ENCODE assay signal across 2 cellular contexts in the genomic region with DNA sequence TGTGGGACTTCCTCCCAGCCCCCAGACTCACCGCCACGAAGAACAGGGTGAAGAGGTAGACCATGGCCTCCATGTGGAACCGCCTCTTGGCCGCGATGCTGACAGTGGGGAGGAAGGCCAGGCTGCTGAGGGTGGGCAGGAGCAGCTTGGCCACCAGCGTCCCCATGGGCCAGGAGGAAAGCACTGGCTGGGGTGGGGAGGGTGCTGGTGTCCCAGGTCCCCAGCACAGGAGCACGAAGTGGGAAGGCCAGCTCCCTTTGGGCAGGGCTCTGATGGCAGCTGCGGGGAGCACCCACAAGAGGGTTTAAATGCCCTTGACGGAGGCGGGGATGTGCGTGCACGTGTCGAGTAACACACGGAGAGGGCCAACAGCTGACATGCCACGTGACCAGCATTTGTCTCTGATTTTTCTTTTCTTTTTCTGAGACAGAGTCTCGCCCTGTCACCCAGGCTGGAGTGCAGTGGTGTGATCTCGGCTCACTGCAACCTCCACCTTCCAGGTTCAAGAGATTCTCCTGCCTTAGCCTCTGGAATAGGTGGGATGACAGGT.
A peak's percentile ranks its signal among the peaks of the same experiment; 100 is the strongest.
TF ChIP-seq lines count a peak whose summit lies in the region.

A gene with protein sequence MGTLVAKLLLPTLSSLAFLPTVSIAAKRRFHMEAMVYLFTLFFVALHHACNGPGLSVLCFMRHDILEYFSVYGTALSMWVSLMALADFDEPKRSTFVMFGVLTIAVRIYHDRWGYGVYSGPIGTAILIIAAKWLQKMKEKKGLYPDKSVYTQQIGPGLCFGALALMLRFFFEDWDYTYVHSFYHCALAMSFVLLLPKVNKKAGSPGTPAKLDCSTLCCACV (minus strand): TSS at position 281 of the 550 bp plus-strand sequence. CDS start 115 bp downstream, at position 166.

TF ChIP-seq in HepG2, 621 proteins besides CTCF, POLR2A, EP300 and RAD21:
- TF ChIP-seq, protein P1, sequence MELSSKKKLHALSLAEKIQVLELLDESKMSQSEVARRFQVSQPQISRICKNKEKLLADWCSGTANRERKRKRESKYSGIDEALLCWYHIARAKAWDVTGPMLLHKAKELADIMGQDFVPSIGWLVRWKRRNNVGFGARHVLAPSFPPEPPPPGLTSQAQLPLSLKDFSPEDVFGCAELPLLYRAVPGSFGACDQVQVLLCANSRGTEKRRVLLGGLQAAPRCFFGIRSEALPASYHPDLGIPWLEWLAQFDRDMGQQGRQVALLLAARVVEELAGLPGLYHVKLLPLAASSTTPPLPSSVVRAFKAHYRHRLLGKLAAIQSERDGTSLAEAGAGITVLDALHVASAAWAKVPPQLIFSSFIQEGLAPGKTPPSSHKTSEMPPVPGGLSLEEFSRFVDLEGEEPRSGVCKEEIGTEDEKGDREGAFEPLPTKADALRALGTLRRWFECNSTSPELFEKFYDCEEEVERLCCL (CRISPR knock-in tag; IDR thresholded peaks at IDR 0.05; ENCODE audit: borderline replicate concordance) = no peak
- no peak for TF ChIP-seq ZFP62 (CRISPR knock-in tag; IDR thresholded peaks at IDR 0.05)
- no peak for TF ChIP-seq FOSL2 (CRISPR knock-in tag; IDR thresholded peaks at IDR 0.05)
- TF ChIP-seq ZNF792 (CRISPR knock-in tag; IDR thresholded peaks at IDR 0.05) = no peak
- no peak for TF ChIP-seq ZNF143 (CRISPR knock-in tag; IDR thresholded peaks at IDR 0.05)
- TF ChIP-seq, protein P2, sequence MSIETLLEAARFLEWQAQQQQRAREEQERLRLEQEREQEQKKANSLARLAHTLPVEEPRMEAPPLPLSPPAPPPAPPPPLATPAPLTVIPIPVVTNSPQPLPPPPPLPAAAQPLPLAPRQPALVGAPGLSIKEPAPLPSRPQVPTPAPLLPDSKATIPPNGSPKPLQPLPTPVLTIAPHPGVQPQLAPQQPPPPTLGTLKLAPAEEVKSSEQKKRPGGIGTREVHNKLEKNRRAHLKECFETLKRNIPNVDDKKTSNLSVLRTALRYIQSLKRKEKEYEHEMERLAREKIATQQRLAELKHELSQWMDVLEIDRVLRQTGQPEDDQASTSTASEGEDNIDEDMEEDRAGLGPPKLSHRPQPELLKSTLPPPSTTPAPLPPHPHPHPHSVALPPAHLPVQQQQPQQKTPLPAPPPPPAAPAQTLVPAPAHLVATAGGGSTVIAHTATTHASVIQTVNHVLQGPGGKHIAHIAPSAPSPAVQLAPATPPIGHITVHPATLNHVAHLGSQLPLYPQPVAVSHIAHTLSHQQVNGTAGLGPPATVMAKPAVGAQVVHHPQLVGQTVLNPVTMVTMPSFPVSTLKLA (IDR thresholded peaks at IDR 0.05) = peak; percentile 40
- TF ChIP-seq, protein P3, sequence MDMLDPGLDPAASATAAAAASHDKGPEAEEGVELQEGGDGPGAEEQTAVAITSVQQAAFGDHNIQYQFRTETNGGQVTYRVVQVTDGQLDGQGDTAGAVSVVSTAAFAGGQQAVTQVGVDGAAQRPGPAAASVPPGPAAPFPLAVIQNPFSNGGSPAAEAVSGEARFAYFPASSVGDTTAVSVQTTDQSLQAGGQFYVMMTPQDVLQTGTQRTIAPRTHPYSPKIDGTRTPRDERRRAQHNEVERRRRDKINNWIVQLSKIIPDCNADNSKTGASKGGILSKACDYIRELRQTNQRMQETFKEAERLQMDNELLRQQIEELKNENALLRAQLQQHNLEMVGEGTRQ (IDR thresholded peaks at IDR 0.05; ENCODE audit: low read depth, low read length) = 0 out of 2 replicates have a peak, but pooled peaks have one; percentile 26
- TF ChIP-seq, protein P3 (CRISPR knock-in tag; IDR thresholded peaks at IDR 0.05; ENCODE audit: borderline replicate concordance) = no peak
- TF ChIP-seq, protein P4, sequence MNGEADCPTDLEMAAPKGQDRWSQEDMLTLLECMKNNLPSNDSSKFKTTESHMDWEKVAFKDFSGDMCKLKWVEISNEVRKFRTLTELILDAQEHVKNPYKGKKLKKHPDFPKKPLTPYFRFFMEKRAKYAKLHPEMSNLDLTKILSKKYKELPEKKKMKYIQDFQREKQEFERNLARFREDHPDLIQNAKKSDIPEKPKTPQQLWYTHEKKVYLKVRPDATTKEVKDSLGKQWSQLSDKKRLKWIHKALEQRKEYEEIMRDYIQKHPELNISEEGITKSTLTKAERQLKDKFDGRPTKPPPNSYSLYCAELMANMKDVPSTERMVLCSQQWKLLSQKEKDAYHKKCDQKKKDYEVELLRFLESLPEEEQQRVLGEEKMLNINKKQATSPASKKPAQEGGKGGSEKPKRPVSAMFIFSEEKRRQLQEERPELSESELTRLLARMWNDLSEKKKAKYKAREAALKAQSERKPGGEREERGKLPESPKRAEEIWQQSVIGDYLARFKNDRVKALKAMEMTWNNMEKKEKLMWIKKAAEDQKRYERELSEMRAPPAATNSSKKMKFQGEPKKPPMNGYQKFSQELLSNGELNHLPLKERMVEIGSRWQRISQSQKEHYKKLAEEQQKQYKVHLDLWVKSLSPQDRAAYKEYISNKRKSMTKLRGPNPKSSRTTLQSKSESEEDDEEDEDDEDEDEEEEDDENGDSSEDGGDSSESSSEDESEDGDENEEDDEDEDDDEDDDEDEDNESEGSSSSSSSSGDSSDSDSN (CRISPR knock-in tag; IDR thresholded peaks at IDR 0.05) = no peak
- no peak for TF ChIP-seq NAIF1 (CRISPR knock-in tag; IDR thresholded peaks at IDR 0.05; ENCODE audit: borderline replicate concordance)

TF ChIP-seq in H1, 55 proteins besides CTCF, POLR2A, EP300 and RAD21:
- TF ChIP-seq, protein P5, sequence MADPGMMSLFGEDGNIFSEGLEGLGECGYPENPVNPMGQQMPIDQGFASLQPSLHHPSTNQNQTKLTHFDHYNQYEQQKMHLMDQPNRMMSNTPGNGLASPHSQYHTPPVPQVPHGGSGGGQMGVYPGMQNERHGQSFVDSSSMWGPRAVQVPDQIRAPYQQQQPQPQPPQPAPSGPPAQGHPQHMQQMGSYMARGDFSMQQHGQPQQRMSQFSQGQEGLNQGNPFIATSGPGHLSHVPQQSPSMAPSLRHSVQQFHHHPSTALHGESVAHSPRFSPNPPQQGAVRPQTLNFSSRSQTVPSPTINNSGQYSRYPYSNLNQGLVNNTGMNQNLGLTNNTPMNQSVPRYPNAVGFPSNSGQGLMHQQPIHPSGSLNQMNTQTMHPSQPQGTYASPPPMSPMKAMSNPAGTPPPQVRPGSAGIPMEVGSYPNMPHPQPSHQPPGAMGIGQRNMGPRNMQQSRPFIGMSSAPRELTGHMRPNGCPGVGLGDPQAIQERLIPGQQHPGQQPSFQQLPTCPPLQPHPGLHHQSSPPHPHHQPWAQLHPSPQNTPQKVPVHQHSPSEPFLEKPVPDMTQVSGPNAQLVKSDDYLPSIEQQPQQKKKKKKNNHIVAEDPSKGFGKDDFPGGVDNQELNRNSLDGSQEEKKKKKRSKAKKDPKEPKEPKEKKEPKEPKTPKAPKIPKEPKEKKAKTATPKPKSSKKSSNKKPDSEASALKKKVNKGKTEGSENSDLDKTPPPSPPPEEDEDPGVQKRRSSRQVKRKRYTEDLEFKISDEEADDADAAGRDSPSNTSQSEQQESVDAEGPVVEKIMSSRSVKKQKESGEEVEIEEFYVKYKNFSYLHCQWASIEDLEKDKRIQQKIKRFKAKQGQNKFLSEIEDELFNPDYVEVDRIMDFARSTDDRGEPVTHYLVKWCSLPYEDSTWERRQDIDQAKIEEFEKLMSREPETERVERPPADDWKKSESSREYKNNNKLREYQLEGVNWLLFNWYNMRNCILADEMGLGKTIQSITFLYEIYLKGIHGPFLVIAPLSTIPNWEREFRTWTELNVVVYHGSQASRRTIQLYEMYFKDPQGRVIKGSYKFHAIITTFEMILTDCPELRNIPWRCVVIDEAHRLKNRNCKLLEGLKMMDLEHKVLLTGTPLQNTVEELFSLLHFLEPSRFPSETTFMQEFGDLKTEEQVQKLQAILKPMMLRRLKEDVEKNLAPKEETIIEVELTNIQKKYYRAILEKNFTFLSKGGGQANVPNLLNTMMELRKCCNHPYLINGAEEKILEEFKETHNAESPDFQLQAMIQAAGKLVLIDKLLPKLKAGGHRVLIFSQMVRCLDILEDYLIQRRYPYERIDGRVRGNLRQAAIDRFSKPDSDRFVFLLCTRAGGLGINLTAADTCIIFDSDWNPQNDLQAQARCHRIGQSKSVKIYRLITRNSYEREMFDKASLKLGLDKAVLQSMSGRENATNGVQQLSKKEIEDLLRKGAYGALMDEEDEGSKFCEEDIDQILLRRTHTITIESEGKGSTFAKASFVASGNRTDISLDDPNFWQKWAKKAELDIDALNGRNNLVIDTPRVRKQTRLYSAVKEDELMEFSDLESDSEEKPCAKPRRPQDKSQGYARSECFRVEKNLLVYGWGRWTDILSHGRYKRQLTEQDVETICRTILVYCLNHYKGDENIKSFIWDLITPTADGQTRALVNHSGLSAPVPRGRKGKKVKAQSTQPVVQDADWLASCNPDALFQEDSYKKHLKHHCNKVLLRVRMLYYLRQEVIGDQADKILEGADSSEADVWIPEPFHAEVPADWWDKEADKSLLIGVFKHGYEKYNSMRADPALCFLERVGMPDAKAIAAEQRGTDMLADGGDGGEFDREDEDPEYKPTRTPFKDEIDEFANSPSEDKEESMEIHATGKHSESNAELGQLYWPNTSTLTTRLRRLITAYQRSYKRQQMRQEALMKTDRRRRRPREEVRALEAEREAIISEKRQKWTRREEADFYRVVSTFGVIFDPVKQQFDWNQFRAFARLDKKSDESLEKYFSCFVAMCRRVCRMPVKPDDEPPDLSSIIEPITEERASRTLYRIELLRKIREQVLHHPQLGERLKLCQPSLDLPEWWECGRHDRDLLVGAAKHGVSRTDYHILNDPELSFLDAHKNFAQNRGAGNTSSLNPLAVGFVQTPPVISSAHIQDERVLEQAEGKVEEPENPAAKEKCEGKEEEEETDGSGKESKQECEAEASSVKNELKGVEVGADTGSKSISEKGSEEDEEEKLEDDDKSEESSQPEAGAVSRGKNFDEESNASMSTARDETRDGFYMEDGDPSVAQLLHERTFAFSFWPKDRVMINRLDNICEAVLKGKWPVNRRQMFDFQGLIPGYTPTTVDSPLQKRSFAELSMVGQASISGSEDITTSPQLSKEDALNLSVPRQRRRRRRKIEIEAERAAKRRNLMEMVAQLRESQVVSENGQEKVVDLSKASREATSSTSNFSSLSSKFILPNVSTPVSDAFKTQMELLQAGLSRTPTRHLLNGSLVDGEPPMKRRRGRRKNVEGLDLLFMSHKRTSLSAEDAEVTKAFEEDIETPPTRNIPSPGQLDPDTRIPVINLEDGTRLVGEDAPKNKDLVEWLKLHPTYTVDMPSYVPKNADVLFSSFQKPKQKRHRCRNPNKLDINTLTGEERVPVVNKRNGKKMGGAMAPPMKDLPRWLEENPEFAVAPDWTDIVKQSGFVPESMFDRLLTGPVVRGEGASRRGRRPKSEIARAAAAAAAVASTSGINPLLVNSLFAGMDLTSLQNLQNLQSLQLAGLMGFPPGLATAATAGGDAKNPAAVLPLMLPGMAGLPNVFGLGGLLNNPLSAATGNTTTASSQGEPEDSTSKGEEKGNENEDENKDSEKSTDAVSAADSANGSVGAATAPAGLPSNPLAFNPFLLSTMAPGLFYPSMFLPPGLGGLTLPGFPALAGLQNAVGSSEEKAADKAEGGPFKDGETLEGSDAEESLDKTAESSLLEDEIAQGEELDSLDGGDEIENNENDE (IDR thresholded peaks at IDR 0.05; ENCODE audit: insufficient replicate concordance, low read length) = no peak
- TF ChIP-seq YY1 (IDR thresholded peaks at IDR 0.05; ENCODE audit: low read depth, low read length) (no peak), BCL11A (IDR thresholded peaks at IDR 0.05; ENCODE audit: low read depth in 2 of 2, low read length in 2 of 2) (no peak), NRF1 (IDR thresholded peaks at IDR 0.05; ENCODE audit: low read depth, low read length) (no peak), KDM1A (IDR thresholded peaks at IDR 0.05; ENCODE audit: borderline replicate concordance, low read length) (no peak), RXRA (IDR thresholded peaks at IDR 0.05; ENCODE audit: insufficient read depth, low read depth, low read length) (no peak), CHD1 (IDR thresholded peaks at IDR 0.05; ENCODE audit: low read depth, low read length) (no peak), RBBP5 (IDR thresholded peaks at IDR 0.05; ENCODE audit: borderline replicate concordance, low read depth, low read length) (no peak), SUZ12 (IDR thresholded peaks at IDR 0.05; ENCODE audit: low read length) (no peak), PHF8 (conservative IDR thresholded peaks at IDR 0.05; ENCODE audit: low read depth, low read length) (no peak), BACH1 (IDR thresholded peaks at IDR 0.05; ENCODE audit: low read length) (no peak), BRCA1 (IDR thresholded peaks at IDR 0.05; ENCODE audit: low read depth, low read length) (no peak), CHD2 (IDR thresholded peaks at IDR 0.05; ENCODE audit: low read length) (no peak), ZNF274 (IDR thresholded peaks at IDR 0.05; ENCODE audit: borderline replicate concordance, extremely low read depth, low read length) (no peak), ASH2L (IDR thresholded peaks at IDR 0.05; ENCODE audit: low read length) (no peak), CBX8 (IDR thresholded peaks at IDR 0.05; ENCODE audit: borderline replicate concordance, low read depth, low read length) (no peak)
- TF ChIP-seq, protein P6, sequence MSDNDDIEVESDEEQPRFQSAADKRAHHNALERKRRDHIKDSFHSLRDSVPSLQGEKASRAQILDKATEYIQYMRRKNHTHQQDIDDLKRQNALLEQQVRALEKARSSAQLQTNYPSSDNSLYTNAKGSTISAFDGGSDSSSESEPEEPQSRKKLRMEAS (IDR thresholded peaks at IDR 0.05) = no peak
